In genomic region chr13:70235565-70235964, GRCh38 we compare ENCODE assay signal across 13 cellular contexts.
"Had no signal": no experiment of that assay in that cellular context is flagged by ENCODE, and none has a peak within 500 bp of the region (broad histone marks: within the 10 kb centered on the region; RNA-seq: fewer than 3 reads in every experiment).

No MANE protein-coding gene starts in this region.

- H3K36me3 ChIP-seq: colonic mucosa, esophagus muscularis mucosa, esophagus squamous epithelium, gastrocnemius medialis, gastroesophageal sphincter, heart left ventricle, heart right ventricle had no signal

- H3K4me3 ChIP-seq: colonic mucosa, coronary artery, dorsolateral prefrontal cortex, esophagus muscularis mucosa, esophagus squamous epithelium, gastrocnemius medialis, gastroesophageal sphincter, heart left ventricle, heart right ventricle had no signal

- H3K9me3 ChIP-seq: colonic mucosa, gastrocnemius medialis had no signal

- H3K27ac ChIP-seq: colonic mucosa, coronary artery, dorsolateral prefrontal cortex, epithelial cell of prostate, esophagus muscularis mucosa, esophagus squamous epithelium, foreskin keratinocyte, gastrocnemius medialis, gastroesophageal sphincter, heart left ventricle, heart right ventricle had no signal

- ATAC-seq: effector memory CD8-positive, alpha-beta T cell; esophagus mucosa; foreskin keratinocyte; gastrocnemius medialis; gastroesophageal sphincter; heart left ventricle; heart right ventricle had no signal

- H3K27me3 ChIP-seq: colonic mucosa, dorsolateral prefrontal cortex, esophagus muscularis mucosa, esophagus squamous epithelium, foreskin keratinocyte, gastrocnemius medialis, gastroesophageal sphincter, heart left ventricle, heart right ventricle had no signal
